ENCODE assay signal across 20 cellular contexts in genomic region chr5:127849436-127849835, GRCh38.
DNase-seq lines count a peak whose midpoint lies in the region; ATAC-seq and TF ChIP-seq lines count a peak whose summit lies in the region.
"Had no signal": no experiment of that assay in that cellular context is flagged by ENCODE, and none has a peak within 500 bp of the region (broad histone marks: within the 10 kb centered on the region; RNA-seq: fewer than 3 reads in every experiment).

No MANE protein-coding gene starts in this region.

- DNase-seq in Caco-2 (peak in 1 of 2 experiments; percentile 20), left colon (no peak), GM13977 (ENCODE audit: low spot score) (no peak), DMS53 treated with DMSO at 0.1 percent for 48 hours (lab: John Stamatoyannopoulos, UW; ENCODE audit: unreplicated experiment) (no peak), NCI-H345 treated with DMSO at 0.1 percent for 48 hours (lab: John Stamatoyannopoulos, UW; ENCODE audit: unreplicated experiment) (no peak), foreskin fibroblast (no peak)
- DNase-seq: CD4-positive, alpha-beta memory T cell; DMS79 treated with DMSO at 0.1 percent for 48 hours; GDM1; H7; MV-4-11; NCI-H1417 treated with DMSO at 0.1 percent for 48 hours; NCI-H1930; NCI-H446 treated with DMSO at 0.1 percent for 48 hours; SHP77 had no signal

- no peak overlapping the region for H3K4me3 Mint-ChIP-seq in Caco-2 (ENCODE audit: unreplicated experiment)
- H3K4me3 Mint-ChIP-seq: CD4-positive, alpha-beta memory T cell had no signal

- H3K4me1 ChIP-seq in Caco-2 = peaks cover 28% of the 10 kb centered on the region

- peak overlapping the region; percentile 54 for H3K27ac ChIP-seq in VCaP

- no peaks in the 10 kb centered on the region for H3K27me3 Mint-ChIP-seq in Caco-2 (ENCODE audit: insufficient read depth, unreplicated experiment)

- no peaks in the 10 kb centered on the region for H3K27me3 ChIP-seq in Caco-2 (replicated peaks; ENCODE audit: control insufficient read depth, insufficient read depth, low read length)
- H3K27me3 ChIP-seq: Peyer's patch had no signal

- peaks cover 18% of the 10 kb centered on the region for H3K9me3 Mint-ChIP-seq in Caco-2 (ENCODE audit: unreplicated experiment)
- H3K9me3 Mint-ChIP-seq: CD4-positive, alpha-beta memory T cell had no signal

- H3K4me3 ChIP-seq in Caco-2 (ENCODE audit: low read depth, low read length) (no peak overlapping the region), foreskin fibroblast (ENCODE audit: low read depth in 1 of 2, low read length in 2 of 2) (no peak overlapping the region)
- H3K4me3 ChIP-seq: GM12878, Peyer's patch had no signal

- CTCF ChIA-PET in Caco-2 (lab: Charles Lee) = interaction anchor here (0.6 to 1.0 kb wide), 2 partner anchors 11 to 16 kb away, joined by 3 to 4 read pairs; no protein-coding TSS in a partner anchor

- no peaks in the 10 kb centered on the region for H3K36me3 ChIP-seq in Caco-2 (ENCODE audit: control insufficient read depth, insufficient read depth, low read length)
- H3K36me3 ChIP-seq: Peyer's patch had no signal

- ATAC-seq in HG03354 (IDR thresholded peaks at IDR 0.05; ENCODE audit: poor library complexity, severe bottlenecking, unreplicated experiment) (peak; percentile 48), left colon (peak; percentile 6)
- ATAC-seq: GM12878, SK-N-SH treated with all-trans-retinoic acid at 6 μM for 48 hours had no signal

- no peaks in the 10 kb centered on the region for H3K9me3 ChIP-seq in Caco-2
- H3K9me3 ChIP-seq: Peyer's patch had no signal

- H3K27ac Mint-ChIP-seq in Caco-2 (ENCODE audit: unreplicated experiment) = peak overlapping the region; percentile 57
- H3K27ac Mint-ChIP-seq: CD4-positive, alpha-beta memory T cell had no signal

- no peak for TF ChIP-seq CTCF in Caco-2 (IDR thresholded peaks at IDR 0.05; ENCODE audit: insufficient read depth in 1 of 2, low read depth in 1 of 2, low read length in 1 of 2, severe bottlenecking in 1 of 2, unreplicated experiment in 1 of 2)
- TF ChIP-seq CTCF in VCaP (conservative IDR thresholded peaks at IDR 0.05) = no peak
- TF ChIP-seq CTCF in GM13977 (IDR thresholded peaks at IDR 0.05; ENCODE audit: extremely low read depth, insufficient read depth, missing control alignments) = no peak
- no peak for TF ChIP-seq CTCF in foreskin fibroblast (IDR thresholded peaks at IDR 0.05; ENCODE audit: low read depth, low read length)

- H3K4me1 Mint-ChIP-seq in Caco-2 (ENCODE audit: low read depth, unreplicated experiment) = peaks cover 26% of the 10 kb centered on the region
- H3K4me1 Mint-ChIP-seq: CD4-positive, alpha-beta memory T cell had no signal

- no TSS peak for BruUV-seq in Caco-2 (replicated peaks; lab: Mats Ljungman, UMichigan)

- POLR2A ChIA-PET in Caco-2 (lab: Charles Lee) = interaction anchor here (1.0 kb wide), 1 partner anchor 91 kb away, joined by 3 read pairs; no protein-coding TSS in a partner anchor

- in situ Hi-C loops in GM13977 (cut with MboI; ENCODE audit: low pct_unique_long_range_greater_than_20kb, low sequenced_read_pairs, unreplicated experiment) = no loop called here

- intact Hi-C loops in Caco-2 (cut with micrococcal nuclease; ENCODE audit: unreplicated experiment) = no loop called here
- intact Hi-C loops in left colon (cut with DNase I, micrococcal nuclease) = no loop called here

- H3K36me3 Mint-ChIP-seq in Caco-2 (ENCODE audit: insufficient read depth, unreplicated experiment) = peaks cover 20% of the 10 kb centered on the region
- H3K36me3 Mint-ChIP-seq: CD4-positive, alpha-beta memory T cell had no signal
